12 cellular contexts compared by ENCODE assay signal in genomic region chr14:104291123-104292000, GRCh38.
DNase-seq lines count a peak whose midpoint lies in the region; ATAC-seq and TF ChIP-seq lines count a peak whose summit lies in the region.
"Had no signal": no experiment of that assay in that cellular context is flagged by ENCODE, and none has a peak within 500 bp of the region (broad histone marks: within the 10 kb centered on the region; RNA-seq: fewer than 3 reads in every experiment).

No MANE protein-coding gene starts in this region.

- H3K4me3 ChIP-seq in endodermal cell (ENCODE audit: low read length), result no peak overlapping the region
- H3K4me3 ChIP-seq in A673 (ENCODE audit: low read depth, low read length, poor library complexity, severe bottlenecking), result no peak overlapping the region
- H3K4me3 ChIP-seq: BLaER1, esophagus muscularis mucosa had no signal

- no peaks in the 10 kb centered on the region for H3K36me3 Mint-ChIP-seq in endodermal cell (ENCODE audit: low read depth)

- H3K9me3 ChIP-seq in endodermal cell (ENCODE audit: control insufficient read depth, low read length) (no peaks in the 10 kb centered on the region), A673 (ENCODE audit: low read depth, low read length, poor library complexity, severe bottlenecking) (no peaks in the 10 kb centered on the region)
- H3K9me3 ChIP-seq: BLaER1, esophagus muscularis mucosa had no signal

- CTCF ChIA-PET in A673 (lab: Charles Lee), result no interaction called here

- no peak overlapping the region for H3K27ac ChIP-seq in endodermal cell (ENCODE audit: low read depth, low read length)
- no peak overlapping the region for H3K27ac ChIP-seq in A673 (ENCODE audit: low read depth, low read length, poor library complexity, severe bottlenecking)
- H3K27ac ChIP-seq: BLaER1, esophagus muscularis mucosa had no signal

- BruUV-seq in A673 (replicated peaks; lab: Mats Ljungman, UMichigan), result no TSS peak

- intact Hi-C loops in A673 (cut with micrococcal nuclease; ENCODE audit: unreplicated experiment), result no loop called here

- H3K4me3 Mint-ChIP-seq in endodermal cell, result no peak overlapping the region
- H3K4me3 Mint-ChIP-seq: activated CD4-positive, alpha-beta T cell treated with anti-CD3 and anti-CD28 coated beads for 36 hours had no signal

- DNase-seq in COLO668 (lab: John Stamatoyannopoulos, UW; ENCODE audit: unreplicated experiment) (peak; percentile 76), NCI-H2081 (lab: John Stamatoyannopoulos, UW) (peak; percentile 44 to 75), endodermal cell (peak; percentile 84), mesenteric fat pad (ENCODE audit: low spot score) (peak; percentile 77), A673 (ENCODE audit: low spot score) (no peak), foreskin melanocyte (no peak), erythroblast (lab: John Stamatoyannopoulos, UW) (no peak)
- DNase-seq: activated CD4-positive, alpha-beta T cell treated with anti-CD3 and anti-CD28 coated beads for 36 hours; NCI-H2107 had no signal

- H3K36me3 ChIP-seq in endodermal cell (ENCODE audit: control insufficient read depth, insufficient read depth, low read length) (no peaks in the 10 kb centered on the region), A673 (ENCODE audit: insufficient read depth, low read length, poor library complexity, severe bottlenecking) (no peaks in the 10 kb centered on the region)
- H3K36me3 ChIP-seq: BLaER1, esophagus muscularis mucosa had no signal

- peaks cover 28% of the 10 kb centered on the region for H3K4me1 Mint-ChIP-seq in endodermal cell
- H3K4me1 Mint-ChIP-seq: activated CD4-positive, alpha-beta T cell treated with anti-CD3 and anti-CD28 coated beads for 36 hours had no signal

- H3K27me3 Mint-ChIP-seq in endodermal cell (ENCODE audit: insufficient read depth), result no peaks in the 10 kb centered on the region
- H3K27me3 Mint-ChIP-seq: activated CD4-positive, alpha-beta T cell treated with anti-CD3 and anti-CD28 coated beads for 36 hours had no signal

- no peaks in the 10 kb centered on the region for H3K27me3 ChIP-seq in endodermal cell (ENCODE audit: control insufficient read depth, insufficient read depth, low read length, poor library complexity, severe bottlenecking)
- H3K27me3 ChIP-seq in A673 (replicated peaks; ENCODE audit: insufficient read depth, low read depth, low read length, poor library complexity), result no peaks in the 10 kb centered on the region
- H3K27me3 ChIP-seq: BLaER1 had no signal

- POLR2A ChIA-PET in A673 (lab: Charles Lee; ENCODE audit: low non-redundant PET), result no interaction called here

- H3K27ac Mint-ChIP-seq in endodermal cell, result no peak overlapping the region
- H3K27ac Mint-ChIP-seq: activated CD4-positive, alpha-beta T cell treated with anti-CD3 and anti-CD28 coated beads for 36 hours had no signal

- H3K4me1 ChIP-seq in endodermal cell (ENCODE audit: control insufficient read depth, insufficient read depth, low read length) (peaks cover 2% of the 10 kb centered on the region), A673 (ENCODE audit: insufficient read depth, low read length, poor library complexity, severe bottlenecking) (peaks cover 33% of the 10 kb centered on the region)
- H3K4me1 ChIP-seq: esophagus muscularis mucosa had no signal

- 21 to 35% methylated on average over 14 to 25 of the region's 25 CpGs for WGBS in endodermal cell (ENCODE audit: insufficient coverage in 1 of 2, insufficient read length in 1 of 2), 2 experiments

- H3K9me3 Mint-ChIP-seq in endodermal cell, result peaks cover 3% of the 10 kb centered on the region

- TF ChIP-seq CTCF in endodermal cell (conservative IDR thresholded peaks at IDR 0.05) (no peak), A673 (conservative IDR thresholded peaks at IDR 0.05; ENCODE audit: low read depth, low read length) (no peak)

- ATAC-seq in GM19452 (IDR thresholded peaks at IDR 0.05; ENCODE audit: unreplicated experiment), result no peak
- ATAC-seq: activated CD4-positive, alpha-beta T cell treated with anti-CD3 and anti-CD28 coated beads for 36 hours had no signal

- no peak overlapping the region for H3K9ac ChIP-seq in endodermal cell (ENCODE audit: extremely low read depth, low read length, poor library complexity, severe bottlenecking)
- H3K9ac ChIP-seq: BLaER1 had no signal

- TF ChIP-seq POLR2A in erythroblast (IDR thresholded peaks at IDR 0.05; ENCODE audit: low read length), result no peak

Comparison
In these comparisons a context has a peak if more than half of its experiments do, and no peak if none do; other contexts are left out.
1. DNase-seq: peak in COLO668 (single experiment), NCI-H2081 (2 of 2), endodermal cell (single experiment) and mesenteric fat pad (single experiment); none in A673 (single experiment), foreskin melanocyte (single experiment) and erythroblast (0 of 2).